ENCODE assay signal across 26 cellular contexts in the genomic region with DNA sequence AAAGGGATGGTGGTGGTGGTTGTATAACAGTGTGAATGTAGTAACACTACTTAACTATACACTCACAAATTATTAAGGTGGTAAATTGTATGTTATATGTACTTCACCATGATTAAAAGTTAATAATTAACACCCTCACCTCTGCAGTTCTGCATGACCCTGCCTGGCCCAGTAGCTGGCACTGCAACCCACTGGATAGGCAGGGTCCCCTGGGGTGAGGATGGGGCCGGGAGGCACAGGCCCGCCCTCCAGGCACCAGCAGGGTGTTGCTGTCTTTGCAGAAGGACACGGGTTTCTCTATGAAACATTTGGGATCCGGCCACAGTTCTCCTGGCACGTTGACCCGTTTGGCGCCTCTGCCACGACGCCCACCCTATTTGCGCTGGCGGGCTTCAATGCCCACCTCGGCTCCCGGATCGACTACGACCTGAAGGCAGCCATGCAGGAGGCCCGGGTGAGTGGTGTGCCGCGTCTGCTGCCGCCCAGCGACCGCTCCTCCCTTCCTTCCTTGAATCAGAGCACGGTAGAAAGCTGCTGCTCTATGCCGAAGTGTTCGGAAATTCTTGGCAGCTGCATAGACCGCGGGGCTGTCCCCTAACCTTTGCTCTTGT.
"Had no signal": no experiment of that assay in that cellular context is flagged by ENCODE, and none has a peak within 500 bp of the region (broad histone marks: within the 10 kb centered on the region; RNA-seq: fewer than 3 reads in every experiment).

No MANE protein-coding gene starts in this region.

- H3K4me1 Mint-ChIP-seq: immature natural killer cell had no signal

- H3K27me3 ChIP-seq: foreskin keratinocyte, neutrophil, spleen, stomach, transverse colon had no signal

- H3K9me3 ChIP-seq: neutrophil, thoracic aorta, transverse colon had no signal

- H3K4me3 Mint-ChIP-seq: dendritic cell treated with granulocyte-macrophage colony-stimulating factor and Interleukin-4, amounts not matched to agents 40 ng/mL and 50 ng/mL, for 4 days; effector memory CD8-positive, alpha-beta T cell; immature natural killer cell; naive thymus-derived CD4-positive, alpha-beta T cell; nephron progenitor cell; stimulated activated memory B cell treated with anti-CD40 and anti-IgM and Interleukin-4, amounts not matched to agents 10 μg/mL and 1 μg/mL and 100 μg/mL, for 72 hours had no signal

- H3K27ac Mint-ChIP-seq: dendritic cell treated with granulocyte-macrophage colony-stimulating factor and Interleukin-4, amounts not matched to agents 40 ng/mL and 50 ng/mL, for 4 days; effector memory CD8-positive, alpha-beta T cell; immature natural killer cell; stimulated activated memory B cell treated with anti-CD40 and anti-IgM and Interleukin-4, amounts not matched to agents 10 μg/mL and 1 μg/mL and 100 μg/mL, for 72 hours had no signal

- DNase-seq: effector memory CD8-positive, alpha-beta T cell; erythroblast; foreskin keratinocyte; immature natural killer cell; left cardiac atrium; left ventricle myocardium superior; mesendoderm; naive thymus-derived CD4-positive, alpha-beta T cell; nephron progenitor cell; psoas muscle; retina; spleen; stimulated activated CD4-positive, alpha-beta T cell treated with anti-CD3 and anti-CD28 coated beads, Interleukin-15, amount 100 ng/mL, for 24 hours; stimulated activated CD4-positive, alpha-beta T cell treated with anti-CD3 and anti-CD28 coated beads, Interleukin-1b, Interleukin-23, amount 100 ng/mL, for 48 hours; stimulated activated CD4-positive, alpha-beta T cell treated with anti-CD3 and anti-CD28 coated beads, Interleukin-4, amount 100 ng/mL, for 24 hours; stomach; substantia nigra; transverse colon had no signal

- FAIRE-seq: colon, keratinocyte had no signal

- H3K4me1 ChIP-seq: foreskin keratinocyte, psoas muscle, spleen, stomach, transverse colon had no signal

- H3K4me3 ChIP-seq: lung, psoas muscle, spleen, stomach, thoracic aorta, transverse colon had no signal

- H3K27ac ChIP-seq: foreskin keratinocyte, neutrophil, psoas muscle, spleen, stomach, thoracic aorta, transverse colon had no signal

- ATAC-seq: effector memory CD8-positive, alpha-beta T cell; foreskin keratinocyte; left cardiac atrium; left ventricle myocardium superior; naive thymus-derived CD4-positive, alpha-beta T cell; psoas muscle; sciatic nerve; stimulated activated memory B cell treated with anti-CD40 and anti-IgM and Interleukin-4, amounts not matched to agents 10 μg/mL and 1 μg/mL and 100 μg/mL, for 72 hours had no signal

- H3K9me3 Mint-ChIP-seq: effector memory CD8-positive, alpha-beta T cell; immature natural killer cell had no signal

- H3K27me3 Mint-ChIP-seq: dendritic cell treated with granulocyte-macrophage colony-stimulating factor and Interleukin-4, amounts not matched to agents 40 ng/mL and 50 ng/mL, for 4 days; effector memory CD8-positive, alpha-beta T cell; naive thymus-derived CD4-positive, alpha-beta T cell; stimulated activated memory B cell treated with anti-CD40 and anti-IgM and Interleukin-4, amounts not matched to agents 10 μg/mL and 1 μg/mL and 100 μg/mL, for 72 hours had no signal
